1 cellular context compared by ENCODE assay signal in the genomic region with DNA sequence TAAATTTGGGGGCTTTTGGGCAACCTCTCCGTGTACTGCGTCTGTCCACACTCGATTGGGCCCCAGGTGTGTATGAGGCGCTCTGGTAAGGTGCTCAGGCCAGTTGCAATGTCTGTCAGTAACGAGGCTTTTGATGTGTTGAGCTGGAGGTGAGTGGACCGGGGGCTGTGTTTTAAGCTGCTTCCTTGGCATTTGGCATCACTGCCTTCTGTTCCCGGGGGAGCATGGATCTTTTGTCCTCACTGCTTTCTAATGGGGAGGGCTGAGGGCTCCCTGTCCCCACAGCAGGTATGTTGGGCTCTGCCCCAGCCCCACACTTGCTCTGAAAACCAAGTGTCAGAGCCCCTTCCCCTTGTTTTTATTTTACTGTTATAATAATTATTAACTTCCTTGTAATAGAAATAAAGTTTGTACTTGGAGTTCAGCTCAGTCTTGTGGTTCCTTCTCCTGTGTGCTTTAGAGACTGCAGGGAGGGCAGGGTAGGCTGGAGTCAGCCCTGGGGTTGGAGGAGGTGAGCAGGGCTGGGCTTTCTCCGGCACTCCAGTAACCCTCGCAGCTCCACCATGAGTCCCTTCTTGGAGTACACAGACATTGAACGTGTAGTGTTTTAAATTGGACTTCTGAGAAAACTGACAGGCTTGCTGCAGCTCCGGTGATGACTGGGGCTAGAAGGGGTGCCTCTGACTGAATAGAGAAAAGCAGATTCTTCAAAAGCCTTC.
TF ChIP-seq lines count a peak whose summit lies in the region.

No MANE protein-coding gene starts in this region.

TF ChIP-seq in A549, 52 proteins besides CTCF, POLR2A, EP300 and RAD21 (continued from another document):
- TF ChIP-seq ZNF302 (CRISPR knock-in tag; IDR thresholded peaks at IDR 0.05) (no peak), NFE2L2 (conservative IDR thresholded peaks at IDR 0.05; ENCODE audit: low read length) (no peak), NPAS2 (CRISPR knock-in tag; IDR thresholded peaks at IDR 0.05; ENCODE audit: borderline replicate concordance) (no peak), MAZ (IDR thresholded peaks at IDR 0.05; ENCODE audit: borderline replicate concordance, low read depth, low read length) (no peak), FOSL2 (IDR thresholded peaks at IDR 0.05) (no peak), FOSL2 (CRISPR knock-in tag; IDR thresholded peaks at IDR 0.05) (no peak), RFX5 (IDR thresholded peaks at IDR 0.05) (no peak), EHMT2 (IDR thresholded peaks at IDR 0.05; ENCODE audit: low read depth) (no peak), RCOR1 (IDR thresholded peaks at IDR 0.05; ENCODE audit: low read depth, low read length) (no peak)
- TF ChIP-seq, protein P1, sequence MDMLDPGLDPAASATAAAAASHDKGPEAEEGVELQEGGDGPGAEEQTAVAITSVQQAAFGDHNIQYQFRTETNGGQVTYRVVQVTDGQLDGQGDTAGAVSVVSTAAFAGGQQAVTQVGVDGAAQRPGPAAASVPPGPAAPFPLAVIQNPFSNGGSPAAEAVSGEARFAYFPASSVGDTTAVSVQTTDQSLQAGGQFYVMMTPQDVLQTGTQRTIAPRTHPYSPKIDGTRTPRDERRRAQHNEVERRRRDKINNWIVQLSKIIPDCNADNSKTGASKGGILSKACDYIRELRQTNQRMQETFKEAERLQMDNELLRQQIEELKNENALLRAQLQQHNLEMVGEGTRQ (IDR thresholded peaks at IDR 0.05), result no peak
- TF ChIP-seq, protein P2, sequence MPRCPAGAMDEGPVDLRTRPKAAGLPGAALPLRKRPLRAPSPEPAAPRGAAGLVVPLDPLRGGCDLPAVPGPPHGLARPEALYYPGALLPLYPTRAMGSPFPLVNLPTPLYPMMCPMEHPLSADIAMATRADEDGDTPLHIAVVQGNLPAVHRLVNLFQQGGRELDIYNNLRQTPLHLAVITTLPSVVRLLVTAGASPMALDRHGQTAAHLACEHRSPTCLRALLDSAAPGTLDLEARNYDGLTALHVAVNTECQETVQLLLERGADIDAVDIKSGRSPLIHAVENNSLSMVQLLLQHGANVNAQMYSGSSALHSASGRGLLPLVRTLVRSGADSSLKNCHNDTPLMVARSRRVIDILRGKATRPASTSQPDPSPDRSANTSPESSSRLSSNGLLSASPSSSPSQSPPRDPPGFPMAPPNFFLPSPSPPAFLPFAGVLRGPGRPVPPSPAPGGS (IDR thresholded peaks at IDR 0.05), result no peak
- TF ChIP-seq, protein P3, sequence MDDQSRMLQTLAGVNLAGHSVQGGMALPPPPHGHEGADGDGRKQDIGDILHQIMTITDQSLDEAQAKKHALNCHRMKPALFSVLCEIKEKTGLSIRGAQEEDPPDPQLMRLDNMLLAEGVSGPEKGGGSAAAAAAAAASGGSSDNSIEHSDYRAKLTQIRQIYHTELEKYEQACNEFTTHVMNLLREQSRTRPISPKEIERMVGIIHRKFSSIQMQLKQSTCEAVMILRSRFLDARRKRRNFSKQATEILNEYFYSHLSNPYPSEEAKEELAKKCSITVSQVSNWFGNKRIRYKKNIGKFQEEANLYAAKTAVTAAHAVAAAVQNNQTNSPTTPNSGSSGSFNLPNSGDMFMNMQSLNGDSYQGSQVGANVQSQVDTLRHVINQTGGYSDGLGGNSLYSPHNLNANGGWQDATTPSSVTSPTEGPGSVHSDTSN (IDR thresholded peaks at IDR 0.05), result no peak
- TF ChIP-seq, protein P4, sequence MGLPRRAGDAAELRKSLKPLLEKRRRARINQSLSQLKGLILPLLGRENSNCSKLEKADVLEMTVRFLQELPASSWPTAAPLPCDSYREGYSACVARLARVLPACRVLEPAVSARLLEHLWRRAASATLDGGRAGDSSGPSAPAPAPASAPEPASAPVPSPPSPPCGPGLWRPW (IDR thresholded peaks at IDR 0.05), result no peak
